Comparison of ENCODE assay signal across 1 cellular context in genomic region chr5:91283326-91283725, GRCh38.
TF ChIP-seq lines count a peak whose summit lies in the region.

No MANE protein-coding gene starts in this region.

TF ChIP-seq in IMR-90, 13 proteins besides CTCF, POLR2A, EP300 and RAD21 (continued from another document):
- TF ChIP-seq ELK1 (IDR thresholded peaks at IDR 0.05; ENCODE audit: borderline replicate concordance, low read depth, low read length) = no peak
- TF ChIP-seq CHD1 (IDR thresholded peaks at IDR 0.05; ENCODE audit: low read depth, low read length) = no peak
